Comparison of ENCODE assay signal across 32 cellular contexts in the genomic region with DNA sequence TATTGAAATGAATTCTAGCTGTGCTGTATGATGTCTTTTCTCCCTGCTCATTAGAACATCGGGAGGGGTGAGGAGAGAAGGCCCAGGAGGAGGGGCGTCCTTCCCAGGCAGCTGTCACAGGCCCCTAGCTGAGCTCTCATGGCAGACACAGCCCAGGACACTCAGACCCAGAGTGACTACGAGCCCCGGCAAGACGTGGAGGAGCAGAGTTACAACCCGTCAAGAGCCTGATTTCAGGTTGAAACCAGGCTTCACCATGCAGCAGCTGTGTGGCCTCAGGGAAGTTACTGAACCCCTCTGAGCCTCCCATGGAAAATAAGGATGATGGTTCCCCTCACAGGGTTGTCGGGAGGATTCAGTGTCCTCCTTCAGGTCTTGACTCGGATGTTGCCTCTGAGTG.
"Had no signal": no experiment of that assay in that cellular context is flagged by ENCODE, and none has a peak within 500 bp of the region (broad histone marks: within the 10 kb centered on the region; RNA-seq: fewer than 3 reads in every experiment).

No MANE protein-coding gene starts in this region.

- H2AFZ ChIP-seq: hepatocyte, parathyroid adenoma had no signal

- H3K4me3 ChIP-seq: ascending aorta, cardiac muscle cell, coronary artery, dorsolateral prefrontal cortex, gastrocnemius medialis, hepatocyte, left ventricle myocardium inferior, lung, psoas muscle, stomach, transverse colon had no signal

- H3K9me3 Mint-ChIP-seq: activated CD4-positive, alpha-beta memory T cell treated with anti-CD3 and anti-CD28 coated beads, Interleukin-2, amount 10 ng/mL, durations not matched to agents 7 days and 5 days; activated CD4-positive, alpha-beta T cell treated with anti-CD3 and anti-CD28 coated beads, Interleukin-2, amount 10 ng/mL, durations not matched to agents 7 days and 5 days; activated naive CD4-positive, alpha-beta T cell treated with anti-CD3 and anti-CD28 coated beads, Interleukin-2, amount 10 ng/mL, durations not matched to agents 7 days and 5 days; activated naive CD8-positive, alpha-beta T cell treated with anti-CD3 and anti-CD28 coated beads, Interleukin-2, amount 10 ng/mL, durations not matched to agents 7 days and 5 days; activated T-cell treated with anti-CD3 and anti-CD28 coated beads, Interleukin-2, amount 50 U/mL, for 24 hours; effector memory CD8-positive, alpha-beta T cell; nephron progenitor cell; stimulated activated naive B cell treated with anti-CD40 and anti-IgM and Interleukin-4, amounts not matched to agents 10 μg/mL and 1 μg/mL and 100 μg/mL, for 72 hours had no signal

- H3K9ac ChIP-seq: parathyroid adenoma had no signal

- DNase-seq: activated CD4-positive, alpha-beta memory T cell treated with anti-CD3 and anti-CD28 coated beads, Interleukin-2, amount 10 ng/mL, durations not matched to agents 7 days and 5 days; activated CD4-positive, alpha-beta T cell treated with anti-CD3 and anti-CD28 coated beads, Interleukin-2, amount 10 ng/mL, durations not matched to agents 7 days and 5 days; activated CD4-positive, CD25-positive, alpha-beta regulatory T cell treated with anti-CD3 and anti-CD28 coated beads, Interleukin-2, amount 50 U/mL, for 72 hours; activated CD8-positive, alpha-beta memory T cell treated with anti-CD3 and anti-CD28 coated beads, Interleukin-2, amount 50 U/mL, for 48 hours; activated gamma-delta T cell; activated naive CD4-positive, alpha-beta T cell treated with anti-CD3 and anti-CD28 coated beads, Interleukin-2, amount 10 ng/mL, durations not matched to agents 7 days and 5 days; activated naive CD8-positive, alpha-beta T cell treated with anti-CD3 and anti-CD28 coated beads, Interleukin-2, amount 10 ng/mL, durations not matched to agents 7 days and 5 days; activated T-cell treated with anti-CD3 and anti-CD28 coated beads, Interleukin-2, amount 50 U/mL, for 24 hours; dorsolateral prefrontal cortex; effector memory CD8-positive, alpha-beta T cell; erythroblast; gastrocnemius medialis; islet precursor cell; left ventricle myocardium inferior; mesendoderm; nephron progenitor cell; nucleus accumbens; stimulated activated CD4-positive, alpha-beta T cell treated with anti-CD3 and anti-CD28 coated beads, Interleukin-15, amount 100 ng/mL, for 24 hours; stimulated activated CD4-positive, alpha-beta T cell treated with anti-CD3 and anti-CD28 coated beads, Interleukin-2, amount 100 ng/mL, for 24 hours; stimulated activated naive B cell treated with anti-CD40 and anti-IgM and Interleukin-4, amounts not matched to agents 10 μg/mL and 1 μg/mL and 100 μg/mL, for 72 hours; stomach; T-helper 17 cell; T1000; transverse colon had no signal

- H3K4me1 Mint-ChIP-seq: activated CD4-positive, alpha-beta memory T cell treated with anti-CD3 and anti-CD28 coated beads, Interleukin-2, amount 10 ng/mL, durations not matched to agents 7 days and 5 days; activated CD4-positive, alpha-beta T cell treated with anti-CD3 and anti-CD28 coated beads, Interleukin-2, amount 10 ng/mL, durations not matched to agents 7 days and 5 days; activated naive CD4-positive, alpha-beta T cell treated with anti-CD3 and anti-CD28 coated beads, Interleukin-2, amount 10 ng/mL, durations not matched to agents 7 days and 5 days; activated naive CD8-positive, alpha-beta T cell treated with anti-CD3 and anti-CD28 coated beads, Interleukin-2, amount 10 ng/mL, durations not matched to agents 7 days and 5 days; stimulated activated naive B cell treated with anti-CD40 and anti-IgM and Interleukin-4, amounts not matched to agents 10 μg/mL and 1 μg/mL and 100 μg/mL, for 72 hours; T-helper 17 cell had no signal

- H3K27me3 ChIP-seq: ascending aorta, cardiac muscle cell, gastrocnemius medialis, hepatocyte, transverse colon had no signal

- H3K27ac Mint-ChIP-seq: activated CD4-positive, alpha-beta memory T cell treated with anti-CD3 and anti-CD28 coated beads, Interleukin-2, amount 10 ng/mL, durations not matched to agents 7 days and 5 days; activated CD4-positive, alpha-beta T cell treated with anti-CD3 and anti-CD28 coated beads, Interleukin-2, amount 10 ng/mL, durations not matched to agents 7 days and 5 days; activated naive CD4-positive, alpha-beta T cell treated with anti-CD3 and anti-CD28 coated beads, Interleukin-2, amount 10 ng/mL, durations not matched to agents 7 days and 5 days; activated naive CD8-positive, alpha-beta T cell treated with anti-CD3 and anti-CD28 coated beads, Interleukin-2, amount 10 ng/mL, durations not matched to agents 7 days and 5 days; activated T-cell treated with anti-CD3 and anti-CD28 coated beads, Interleukin-2, amount 50 U/mL, for 24 hours; effector memory CD8-positive, alpha-beta T cell; nephron progenitor cell; stimulated activated naive B cell treated with anti-CD40 and anti-IgM and Interleukin-4, amounts not matched to agents 10 μg/mL and 1 μg/mL and 100 μg/mL, for 72 hours; T-helper 17 cell had no signal

- H3K4me1 ChIP-seq: ascending aorta, gastrocnemius medialis, left ventricle myocardium inferior, parathyroid adenoma, psoas muscle, stomach, transverse colon had no signal

- H3K9me3 ChIP-seq: ascending aorta, gastrocnemius medialis, left ventricle myocardium inferior, psoas muscle, stomach, transverse colon had no signal

- H3K27ac ChIP-seq: ascending aorta, cardiac muscle cell, coronary artery, dorsolateral prefrontal cortex, gastrocnemius medialis, hepatocyte, left ventricle myocardium inferior, parathyroid adenoma, psoas muscle, stomach, transverse colon had no signal

- H3K79me2 ChIP-seq: hepatocyte, parathyroid adenoma had no signal

- H3K27me3 Mint-ChIP-seq: activated CD4-positive, alpha-beta memory T cell treated with anti-CD3 and anti-CD28 coated beads, Interleukin-2, amount 10 ng/mL, durations not matched to agents 7 days and 5 days; activated CD4-positive, alpha-beta T cell treated with anti-CD3 and anti-CD28 coated beads, Interleukin-2, amount 10 ng/mL, durations not matched to agents 7 days and 5 days; activated naive CD4-positive, alpha-beta T cell treated with anti-CD3 and anti-CD28 coated beads, Interleukin-2, amount 10 ng/mL, durations not matched to agents 7 days and 5 days had no signal

- H3K4me2 ChIP-seq: hepatocyte had no signal

- H3K36me3 Mint-ChIP-seq: activated naive CD4-positive, alpha-beta T cell treated with anti-CD3 and anti-CD28 coated beads, Interleukin-2, amount 10 ng/mL, durations not matched to agents 7 days and 5 days; activated naive CD8-positive, alpha-beta T cell treated with anti-CD3 and anti-CD28 coated beads, Interleukin-2, amount 10 ng/mL, durations not matched to agents 7 days and 5 days; brain; stimulated activated naive B cell treated with anti-CD40 and anti-IgM and Interleukin-4, amounts not matched to agents 10 μg/mL and 1 μg/mL and 100 μg/mL, for 72 hours had no signal

- H3K36me3 ChIP-seq: ascending aorta, cardiac muscle cell, gastrocnemius medialis, left ventricle myocardium inferior, stomach, transverse colon had no signal

- ATAC-seq: effector memory CD8-positive, alpha-beta T cell; gastrocnemius medialis; psoas muscle; stimulated activated naive B cell treated with anti-CD40 and anti-IgM and Interleukin-4, amounts not matched to agents 10 μg/mL and 1 μg/mL and 100 μg/mL, for 72 hours; T-helper 17 cell had no signal

- H3K4me3 Mint-ChIP-seq: activated CD4-positive, alpha-beta memory T cell treated with anti-CD3 and anti-CD28 coated beads, Interleukin-2, amount 10 ng/mL, durations not matched to agents 7 days and 5 days; activated CD4-positive, alpha-beta T cell treated with anti-CD3 and anti-CD28 coated beads, Interleukin-2, amount 10 ng/mL, durations not matched to agents 7 days and 5 days; activated naive CD4-positive, alpha-beta T cell treated with anti-CD3 and anti-CD28 coated beads, Interleukin-2, amount 10 ng/mL, durations not matched to agents 7 days and 5 days; activated naive CD8-positive, alpha-beta T cell treated with anti-CD3 and anti-CD28 coated beads, Interleukin-2, amount 10 ng/mL, durations not matched to agents 7 days and 5 days; activated T-cell treated with anti-CD3 and anti-CD28 coated beads, Interleukin-2, amount 50 U/mL, for 24 hours; brain; effector memory CD8-positive, alpha-beta T cell; nephron progenitor cell; stimulated activated naive B cell treated with anti-CD40 and anti-IgM and Interleukin-4, amounts not matched to agents 10 μg/mL and 1 μg/mL and 100 μg/mL, for 72 hours; T-helper 17 cell had no signal
